Comparison of ENCODE assay signal across 16 cellular contexts in genomic region chr15:97759363-97759762, GRCh38.
DNase-seq lines count a peak whose midpoint lies in the region; ATAC-seq and TF ChIP-seq lines count a peak whose summit lies in the region.
"Had no signal": no experiment of that assay in that cellular context is flagged by ENCODE, and none has a peak within 500 bp of the region (broad histone marks: within the 10 kb centered on the region; RNA-seq: fewer than 3 reads in every experiment).

No MANE protein-coding gene starts in this region.

- H3K27me3 ChIP-seq in HL-60 (ENCODE audit: insufficient read depth, poor library complexity, severe bottlenecking), result no peaks in the 10 kb centered on the region
- H3K27me3 ChIP-seq in aorta (ENCODE audit: control insufficient read depth in 1 of 2, insufficient read depth in 2 of 2, low read length in 1 of 2), result no peaks in the 10 kb centered on the region
- H3K27me3 ChIP-seq: ovary had no signal

- H3K27ac ChIP-seq in HL-60 (replicated peaks) (no peak overlapping the region), aorta (ENCODE audit: low read depth in 1 of 2, low read length in 2 of 2) (no peak overlapping the region)
- H3K27ac ChIP-seq: ovary, skin epidermis had no signal

- H3K4me1 ChIP-seq in aorta (ENCODE audit: control insufficient read depth in 1 of 2, insufficient read depth in 2 of 2, low read length in 2 of 2), result no peaks in the 10 kb centered on the region
- H3K4me1 ChIP-seq: HAP-1 had no signal

- H3K4me3 ChIP-seq in HL-60 (replicated peaks; ENCODE audit: insufficient read depth, low read length), result no peak overlapping the region
- H3K4me3 ChIP-seq in aorta (ENCODE audit: low read length in 2 of 2), result no peak overlapping the region
- H3K4me3 ChIP-seq: HAP-1, ovary, skin epidermis had no signal

- intact Hi-C loops in aorta (cut with DNase I), result no loop called here

- 35 to 41% methylated on average over 3 of the region's 3 CpGs for WGBS in aorta, 2 donors

- H3K9me3 ChIP-seq in aorta (ENCODE audit: control insufficient read depth, low read length), result no peaks in the 10 kb centered on the region
- H3K9me3 ChIP-seq: HAP-1, ovary had no signal

- peak; percentile 54 to 66 for DNase-seq in HL-60 (ENCODE audit: low read depth in 1 of 2, low spot score in 1 of 2)
- peak; percentile 73 for DNase-seq in NOMO-1 treated with dmso at 0.1 percent for 144 hours (lab: John Stamatoyannopoulos, UW; ENCODE audit: unreplicated experiment)
- peak; percentile 4 for DNase-seq in brain pericyte (ENCODE audit: low read depth, low spot score)
- DNase-seq in non-pigmented ciliary epithelial cell (ENCODE audit: low read depth), result peak; percentile 36
- no peak for DNase-seq in stimulated activated CD8-positive, alpha-beta memory T cell treated with anti-CD3 and anti-CD28 coated beads, Interleukin-4, amount 100 ng/mL, for 48 hours
- no peak for DNase-seq in aorta
- DNase-seq: activated naive CD4-positive, alpha-beta T cell; CD8-positive, alpha-beta T cell; cerebellar nuclear complex; NCI-H1417; ovary had no signal

- no peaks in the 10 kb centered on the region for H3K36me3 ChIP-seq in aorta (ENCODE audit: control insufficient read depth in 1 of 2, insufficient read depth in 2 of 2, low read length in 1 of 2)
- H3K36me3 ChIP-seq: HAP-1, ovary had no signal

- TF ChIP-seq CTCF in HL-60 (IDR thresholded peaks at IDR 0.05; ENCODE audit: insufficient read depth, low read length), result no peak

- no peak for ATAC-seq in HG03521 (IDR thresholded peaks at IDR 0.05; ENCODE audit: unreplicated experiment)
- ATAC-seq in aorta (ENCODE audit: low FRiP score), result no peak
- ATAC-seq: CD8-positive, alpha-beta T cell; esophagus mucosa; Panc1 had no signal

Comparison
In these comparisons a context has a peak if more than half of its experiments do, and no peak if none do; other contexts are left out.
1. DNase-seq: peak in HL-60 (2 of 2), NOMO-1 treated with dmso at 0.1 percent for 144 hours (single experiment), brain pericyte (single experiment) and non-pigmented ciliary epithelial cell (single experiment); none in stimulated activated CD8-positive, alpha-beta memory T cell treated with anti-CD3 and anti-CD28 coated beads, Interleukin-4, amount 100 ng/mL, for 48 hours (single experiment) and aorta (0 of 2).